15 cellular contexts compared by ENCODE assay signal in the genomic region with DNA sequence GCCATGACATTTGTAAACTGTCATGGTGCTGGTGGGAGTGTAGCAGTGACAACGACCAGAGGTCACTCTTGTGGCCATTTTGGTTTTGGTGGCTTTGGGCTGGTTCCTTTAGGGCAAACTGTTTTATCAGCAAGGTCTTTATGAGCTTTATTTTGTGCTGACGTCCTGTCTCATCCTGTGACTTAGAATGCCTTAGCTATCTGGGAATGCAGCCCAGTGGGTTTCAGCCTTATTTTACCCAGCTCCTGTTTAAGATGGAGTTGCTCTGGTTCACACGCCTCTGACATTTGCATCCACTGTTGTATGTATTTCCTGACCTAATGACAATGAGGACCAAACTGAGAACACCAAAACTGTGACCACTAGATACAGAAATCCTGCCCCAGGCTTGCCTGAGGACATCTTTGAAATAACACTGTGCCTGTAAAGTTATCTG. TPM values are rescaled to one million over a fixed set of nuclear protein-coding genes. Genes with fewer than 3 reads are reported as not detected.
DNase-seq lines count a peak whose midpoint lies in the region; ATAC-seq, FAIRE-seq and TF ChIP-seq lines count a peak whose summit lies in the region.
"Had no signal": no experiment of that assay in that cellular context is flagged by ENCODE, and none has a peak within 500 bp of the region (broad histone marks: within the 10 kb centered on the region; RNA-seq: fewer than 3 reads in every experiment).

No MANE protein-coding gene starts in this region.

- H3K36me3 ChIP-seq in small intestine (ENCODE audit: control insufficient read depth in 2 of 2, insufficient read depth in 2 of 2, low read length in 2 of 2): no peaks in the 10 kb centered on the region
- H3K36me3 ChIP-seq: HAP-1, sigmoid colon had no signal

- ATAC-seq in T-cell (replicated peaks in 1 of 4): no peak
- ATAC-seq in effector memory CD8-positive, alpha-beta T cell (replicated peaks): no peak
- ATAC-seq: left lobe of liver had no signal

- 74 to 87% (median 79%) methylated on average over 3 of the region's 3 CpGs for WGBS in small intestine, 3 donors

- H3K27ac Mint-ChIP-seq in activated CD4-positive, alpha-beta T cell treated with anti-CD3 and anti-CD28 coated beads, Interleukin-2, amount 10 ng/mL, durations not matched to agents 7 days and 5 days: peak overlapping the region; percentile 83
- peak overlapping the region; percentile 52 to 92 for H3K27ac Mint-ChIP-seq in T-cell
- peak overlapping the region; percentile 13 to 45 for H3K27ac Mint-ChIP-seq in effector memory CD8-positive, alpha-beta T cell

- CTCF ChIA-PET in activated CD4-positive, alpha-beta T cell treated with anti-CD3 and anti-CD28 coated beads, Interleukin-2, amount 10 ng/mL, durations not matched to agents 7 days and 5 days (lab: Charles Lee): interaction anchor here (2.7 kb wide), 1 partner anchor 10 kb away, joined by 7 read pairs; no protein-coding TSS in a partner anchor
- CTCF ChIA-PET in T-cell (lab: Charles Lee): interaction anchor here in 1 of 2 donors (0.7 to 1.2 kb wide), 2 partner anchors 16 to 35 kb away, joined by 3 to 4 read pairs; no protein-coding TSS in a partner anchor
- CTCF ChIA-PET in GM10248 (lab: Yijun Ruan, JAX): interaction anchor here (6.9 kb wide), 1 partner anchor 9 kb away, joined by 27 read pairs; no protein-coding TSS in a partner anchor

- peaks cover 52% of the 10 kb centered on the region for H3K36me3 Mint-ChIP-seq in activated CD4-positive, alpha-beta T cell treated with anti-CD3 and anti-CD28 coated beads, Interleukin-2, amount 10 ng/mL, durations not matched to agents 7 days and 5 days (ENCODE audit: low read depth)
- H3K36me3 Mint-ChIP-seq in T-cell: peaks cover 18% of the 10 kb centered on the region
- H3K36me3 Mint-ChIP-seq in effector memory CD8-positive, alpha-beta T cell (ENCODE audit: insufficient read depth): peaks cover 46% of the 10 kb centered on the region

- H3K4me3 ChIP-seq in small intestine (ENCODE audit: low read depth in 1 of 2, low read length in 2 of 2): no peak overlapping the region
- H3K4me3 ChIP-seq: HAP-1, sigmoid colon had no signal

- no peak for FAIRE-seq in small intestine (lab: Jason Lieb, UNC)

- H3K27ac ChIP-seq in small intestine (ENCODE audit: low read depth in 1 of 2, low read length in 1 of 2): peak overlapping the region; percentile 3 to 64
- H3K27ac ChIP-seq: sigmoid colon had no signal

- no peaks in the 10 kb centered on the region for H3K27me3 Mint-ChIP-seq in activated CD4-positive, alpha-beta T cell treated with anti-CD3 and anti-CD28 coated beads, Interleukin-2, amount 10 ng/mL, durations not matched to agents 7 days and 5 days
- no peaks in the 10 kb centered on the region for H3K27me3 Mint-ChIP-seq in T-cell
- no peaks in the 10 kb centered on the region for H3K27me3 Mint-ChIP-seq in effector memory CD8-positive, alpha-beta T cell

- H3K4me1 ChIP-seq in small intestine (ENCODE audit: control insufficient read depth in 2 of 2, insufficient read depth in 1 of 2, low read depth in 1 of 2, low read length in 1 of 2): peaks cover 8 to 9% of the 10 kb centered on the region in 2 donors

- H3K4me1 Mint-ChIP-seq in activated CD4-positive, alpha-beta T cell treated with anti-CD3 and anti-CD28 coated beads, Interleukin-2, amount 10 ng/mL, durations not matched to agents 7 days and 5 days: peaks cover 56% of the 10 kb centered on the region
- H3K4me1 Mint-ChIP-seq in T-cell: peaks cover 72 to 82% (median 76%) of the 10 kb centered on the region in 3 donors
- H3K4me1 Mint-ChIP-seq in effector memory CD8-positive, alpha-beta T cell (ENCODE audit: low read depth in 2 of 2): peaks cover 33 to 47% of the 10 kb centered on the region in 2 donors

- no peaks in the 10 kb centered on the region for H3K27me3 ChIP-seq in small intestine (ENCODE audit: control insufficient read depth in 2 of 2, insufficient read depth in 2 of 2, low read length in 2 of 2)
- H3K27me3 ChIP-seq: sigmoid colon had no signal

- H3K9me3 Mint-ChIP-seq in activated CD4-positive, alpha-beta T cell treated with anti-CD3 and anti-CD28 coated beads, Interleukin-2, amount 10 ng/mL, durations not matched to agents 7 days and 5 days: no peaks in the 10 kb centered on the region
- H3K9me3 Mint-ChIP-seq in T-cell: no peaks in the 10 kb centered on the region
- no peaks in the 10 kb centered on the region for H3K9me3 Mint-ChIP-seq in effector memory CD8-positive, alpha-beta T cell

- H3K4me3 Mint-ChIP-seq in activated CD4-positive, alpha-beta T cell treated with anti-CD3 and anti-CD28 coated beads, Interleukin-2, amount 10 ng/mL, durations not matched to agents 7 days and 5 days: no peak overlapping the region
- H3K4me3 Mint-ChIP-seq in T-cell: peak overlapping the region in 1 of 3 donors; percentile 20
- peak overlapping the region in 1 of 2 donors; percentile 24 for H3K4me3 Mint-ChIP-seq in effector memory CD8-positive, alpha-beta T cell

- no peak for DNase-seq in activated CD4-positive, alpha-beta T cell treated with anti-CD3 and anti-CD28 coated beads, Interleukin-2, amount 10 ng/mL, durations not matched to agents 7 days and 5 days
- DNase-seq in activated CD4-positive, alpha-beta T cell treated with anti-CD3 and anti-CD28 coated beads for 1 hour: no peak
- DNase-seq in T-cell: no peak
- no peak for DNase-seq in effector memory CD8-positive, alpha-beta T cell
- DNase-seq in small intestine: no peak
- no peak for DNase-seq in GM10248 (ENCODE audit: extremely low spot score)
- DNase-seq in NCI-H2081 (lab: John Stamatoyannopoulos, UW): no peak
- DNase-seq in NAMALWA (ENCODE audit: low spot score): no peak
- DNase-seq: amygdala, cortex of kidney, NCI-H1930, NCI-H69, sigmoid colon had no signal

- POLR2A ChIA-PET in activated CD4-positive, alpha-beta T cell treated with anti-CD3 and anti-CD28 coated beads, Interleukin-2, amount 10 ng/mL, durations not matched to agents 7 days and 5 days (lab: Charles Lee): no interaction called here
- POLR2A ChIA-PET in T-cell (lab: Charles Lee): interaction anchor here (0.5 to 2.1 kb wide), 2 partner anchors 35 to 88 kb away, joined by 3 to 5 read pairs; no protein-coding TSS in a partner anchor
- POLR2A ChIA-PET in GM10248 (lab: Yijun Ruan, JAX): no interaction called here

- no peak for TF ChIP-seq CTCF in GM10248 (IDR thresholded peaks at IDR 0.05; ENCODE audit: control extremely low read depth, extremely low read depth, low read depth, missing control alignments)

- no peaks in the 10 kb centered on the region for H3K9me3 ChIP-seq in small intestine (ENCODE audit: control insufficient read depth, low read depth)
- H3K9me3 ChIP-seq: HAP-1, sigmoid colon had no signal

RNA-seq across cellular contexts. Expression of gene RAB8B, which starts 37.6 kb away (rescaled TPM):
- 100 to 1,000 TPM; 115 to 150 TPM for total RNA-seq in activated CD4-positive, alpha-beta T cell treated with anti-CD3 and anti-CD28 coated beads, Interleukin-2, amount 10 ng/mL, durations not matched to agents 7 days and 5 days
- total RNA-seq in T-cell: 10 to 100 TPM; 52.2 to 66.7 (median 55.7) TPM
- polyA plus RNA-seq in small intestine: 10 to 100 TPM in 2 of 3 donors, 1 to 10 TPM in 1; 9.8 to 14.5 (median 13.2) TPM

RNA-seq across cellular contexts. Expression of gene APH1B, which starts 50.4 kb away (rescaled TPM):
- total RNA-seq in activated CD4-positive, alpha-beta T cell treated with anti-CD3 and anti-CD28 coated beads, Interleukin-2, amount 10 ng/mL, durations not matched to agents 7 days and 5 days: 1 to 10 TPM; 7.3 to 9.1 TPM
- total RNA-seq in T-cell: 10 to 100 TPM; 17.0 to 27.4 (median 20.9) TPM
- polyA plus RNA-seq in small intestine: 1 to 10 TPM; 1.4 to 4.5 (median 1.8) TPM

Comparison
In these comparisons a context has a peak if more than half of its experiments do, and no peak if none do; other contexts are left out.
1. H3K27ac Mint-ChIP-seq: peak in every context shown above with its lines; median percentile 83 in activated CD4-positive, alpha-beta T cell treated with anti-CD3 and anti-CD28 coated beads, Interleukin-2, amount 10 ng/mL, durations not matched to agents 7 days and 5 days; 72 in T-cell; 29 in effector memory CD8-positive, alpha-beta T cell.
2. POLR2A ChIA-PET loops: an anchor here in T-cell (0.5 to 2.1 kb wide); none called in activated CD4-positive, alpha-beta T cell treated with anti-CD3 and anti-CD28 coated beads, Interleukin-2, amount 10 ng/mL, durations not matched to agents 7 days and 5 days and GM10248.